12 cellular contexts compared by ENCODE assay signal in genomic region chr20:58014628-58015315, GRCh38.
A peak's percentile ranks its signal among the peaks of the same experiment; 100 is the strongest.
DNase-seq lines count a peak whose midpoint lies in the region; ATAC-seq and TF ChIP-seq lines count a peak whose summit lies in the region.
"Had no signal": no experiment of that assay in that cellular context is flagged by ENCODE, and none has a peak within 500 bp of the region (broad histone marks: within the 10 kb centered on the region; RNA-seq: fewer than 3 reads in every experiment).

No MANE protein-coding gene starts in this region.

- H3K4me3 Mint-ChIP-seq in activated naive CD4-positive, alpha-beta T cell treated with anti-CD3 and anti-CD28 coated beads for 36 hours, result no peak overlapping the region
- no peak overlapping the region for H3K4me3 Mint-ChIP-seq in activated naive CD4-positive, alpha-beta T cell treated with anti-CD3 and anti-CD28 coated beads, Interleukin-2, amount 10 ng/mL, durations not matched to agents 7 days and 5 days
- no peak overlapping the region for H3K4me3 Mint-ChIP-seq in MCF 10A (ENCODE audit: unreplicated experiment)
- H3K4me3 Mint-ChIP-seq in stimulated activated naive B cell treated with anti-CD40 and anti-IgM and Interleukin-4, amounts not matched to agents 10 μg/mL and 1 μg/mL and 100 μg/mL, for 72 hours, result no peak overlapping the region
- H3K4me3 Mint-ChIP-seq in natural killer cell treated with Interleukin-12 subunit alpha and Interleukin-12 subunit beta and Interleukin-15 and Interleukin-18, amount 100 ng/mL, for 72 hours, result no peak overlapping the region
- H3K4me3 Mint-ChIP-seq: stimulated activated memory B cell treated with anti-CD40 and anti-IgM and Interleukin-4, amounts not matched to agents 10 μg/mL and 1 μg/mL and 100 μg/mL, for 72 hours had no signal

- peaks cover 22% of the 10 kb centered on the region for H3K4me1 Mint-ChIP-seq in activated naive CD4-positive, alpha-beta T cell treated with anti-CD3 and anti-CD28 coated beads for 36 hours (ENCODE audit: low read depth)
- H3K4me1 Mint-ChIP-seq in activated naive CD4-positive, alpha-beta T cell treated with anti-CD3 and anti-CD28 coated beads, Interleukin-2, amount 10 ng/mL, durations not matched to agents 7 days and 5 days, result peaks cover 20% of the 10 kb centered on the region
- H3K4me1 Mint-ChIP-seq in MCF 10A (ENCODE audit: insufficient read depth, unreplicated experiment), result peaks cover 21% of the 10 kb centered on the region
- peaks cover 3 to 6% of the 10 kb centered on the region in 2 donors for H3K4me1 Mint-ChIP-seq in stimulated activated naive B cell treated with anti-CD40 and anti-IgM and Interleukin-4, amounts not matched to agents 10 μg/mL and 1 μg/mL and 100 μg/mL, for 72 hours
- no peaks in the 10 kb centered on the region for H3K4me1 Mint-ChIP-seq in natural killer cell treated with Interleukin-12 subunit alpha and Interleukin-12 subunit beta and Interleukin-15 and Interleukin-18, amount 100 ng/mL, for 72 hours (ENCODE audit: low read depth in 2 of 2)
- H3K4me1 Mint-ChIP-seq: stimulated activated memory B cell treated with anti-CD40 and anti-IgM and Interleukin-4, amounts not matched to agents 10 μg/mL and 1 μg/mL and 100 μg/mL, for 72 hours had no signal

- CTCF ChIA-PET in activated naive CD4-positive, alpha-beta T cell treated with anti-CD3 and anti-CD28 coated beads for 36 hours (lab: Charles Lee), result interaction anchor here (1.0 kb wide), 1 partner anchor 10 kb away, joined by 3 read pairs; no protein-coding TSS in a partner anchor
- CTCF ChIA-PET in activated naive CD4-positive, alpha-beta T cell treated with anti-CD3 and anti-CD28 coated beads, Interleukin-2, amount 10 ng/mL, durations not matched to agents 7 days and 5 days (lab: Charles Lee), result interaction anchor here (0.7 kb wide), 1 partner anchor 9 kb away, joined by 3 read pairs; no protein-coding TSS in a partner anchor
- CTCF ChIA-PET in MCF 10A (lab: Yijun Ruan, JAX), result interaction anchor here (0.6 to 1.4 kb wide), 4 partner anchors 174 to 1557 kb away, joined by 3 to 4 read pairs (median 3); no protein-coding TSS in a partner anchor

- H3K27me3 Mint-ChIP-seq in activated naive CD4-positive, alpha-beta T cell treated with anti-CD3 and anti-CD28 coated beads for 36 hours (ENCODE audit: low read depth), result peaks cover 13% of the 10 kb centered on the region
- peaks cover 57% of the 10 kb centered on the region for H3K27me3 Mint-ChIP-seq in activated naive CD4-positive, alpha-beta T cell treated with anti-CD3 and anti-CD28 coated beads, Interleukin-2, amount 10 ng/mL, durations not matched to agents 7 days and 5 days
- H3K27me3 Mint-ChIP-seq in MCF 10A (ENCODE audit: insufficient read depth, unreplicated experiment), result peaks cover under 1% of the 10 kb centered on the region
- H3K27me3 Mint-ChIP-seq in stimulated activated naive B cell treated with anti-CD40 and anti-IgM and Interleukin-4, amounts not matched to agents 10 μg/mL and 1 μg/mL and 100 μg/mL, for 72 hours, result peaks cover 9 to 29% of the 10 kb centered on the region in 2 donors
- H3K27me3 Mint-ChIP-seq in natural killer cell treated with Interleukin-12 subunit alpha and Interleukin-12 subunit beta and Interleukin-15 and Interleukin-18, amount 100 ng/mL, for 72 hours, result peaks cover 8 to 16% of the 10 kb centered on the region in 2 donors

- POLR2A ChIA-PET in MCF 10A (lab: Yijun Ruan, JAX), result interaction anchor here (1.0 to 1.4 kb wide), 2 partner anchors 23 to 24 kb away, joined by 4 read pairs; no protein-coding TSS in a partner anchor

- intact Hi-C loops in activated naive CD4-positive, alpha-beta T cell treated with anti-CD3 and anti-CD28 coated beads for 36 hours (cut with micrococcal nuclease), result loop anchor here (1.0 to 5.0 kb wide), 3 partner anchors 304 to 395 kb away; partner anchors contain the start of gene PMEPA1
- intact Hi-C loops in MCF 10A (cut with micrococcal nuclease), result no loop called here

- no TSS peak for BruUV-seq in MCF 10A (replicated peaks; lab: Mats Ljungman, UMichigan)

- TF ChIP-seq CTCF in MCF 10A (IDR thresholded peaks at IDR 0.05; ENCODE audit: unreplicated experiment), result no peak

- H3K9me3 Mint-ChIP-seq in activated naive CD4-positive, alpha-beta T cell treated with anti-CD3 and anti-CD28 coated beads for 36 hours, result no peaks in the 10 kb centered on the region
- H3K9me3 Mint-ChIP-seq in activated naive CD4-positive, alpha-beta T cell treated with anti-CD3 and anti-CD28 coated beads, Interleukin-2, amount 10 ng/mL, durations not matched to agents 7 days and 5 days, result no peaks in the 10 kb centered on the region
- peaks cover 7% of the 10 kb centered on the region for H3K9me3 Mint-ChIP-seq in MCF 10A (ENCODE audit: unreplicated experiment)
- H3K9me3 Mint-ChIP-seq in stimulated activated naive B cell treated with anti-CD40 and anti-IgM and Interleukin-4, amounts not matched to agents 10 μg/mL and 1 μg/mL and 100 μg/mL, for 72 hours, result no peaks in the 10 kb centered on the region
- H3K9me3 Mint-ChIP-seq in natural killer cell treated with Interleukin-12 subunit alpha and Interleukin-12 subunit beta and Interleukin-15 and Interleukin-18, amount 100 ng/mL, for 72 hours, result no peaks in the 10 kb centered on the region
- H3K9me3 Mint-ChIP-seq: stimulated activated memory B cell treated with anti-CD40 and anti-IgM and Interleukin-4, amounts not matched to agents 10 μg/mL and 1 μg/mL and 100 μg/mL, for 72 hours had no signal

- H3K27ac Mint-ChIP-seq in activated naive CD4-positive, alpha-beta T cell treated with anti-CD3 and anti-CD28 coated beads for 36 hours, result peak overlapping the region; percentile 15
- no peak overlapping the region for H3K27ac Mint-ChIP-seq in activated naive CD4-positive, alpha-beta T cell treated with anti-CD3 and anti-CD28 coated beads, Interleukin-2, amount 10 ng/mL, durations not matched to agents 7 days and 5 days
- H3K27ac Mint-ChIP-seq in MCF 10A (ENCODE audit: low read depth, unreplicated experiment), result no peak overlapping the region
- H3K27ac Mint-ChIP-seq in stimulated activated naive B cell treated with anti-CD40 and anti-IgM and Interleukin-4, amounts not matched to agents 10 μg/mL and 1 μg/mL and 100 μg/mL, for 72 hours, result no peak overlapping the region
- H3K27ac Mint-ChIP-seq in natural killer cell treated with Interleukin-12 subunit alpha and Interleukin-12 subunit beta and Interleukin-15 and Interleukin-18, amount 100 ng/mL, for 72 hours, result no peak overlapping the region
- H3K27ac Mint-ChIP-seq: stimulated activated memory B cell treated with anti-CD40 and anti-IgM and Interleukin-4, amounts not matched to agents 10 μg/mL and 1 μg/mL and 100 μg/mL, for 72 hours had no signal

- ATAC-seq in stimulated activated naive B cell treated with anti-CD40 and anti-IgM and Interleukin-4, amounts not matched to agents 10 μg/mL and 1 μg/mL and 100 μg/mL, for 72 hours (replicated peaks), result peak; percentile 46 to 75
- ATAC-seq in natural killer cell treated with Interleukin-12 subunit alpha and Interleukin-12 subunit beta and Interleukin-15 and Interleukin-18, amount 100 ng/mL, for 72 hours, result no peak
- ATAC-seq: psoas muscle; stimulated activated memory B cell treated with anti-CD40 and anti-IgM and Interleukin-4, amounts not matched to agents 10 μg/mL and 1 μg/mL and 100 μg/mL, for 72 hours had no signal

- no peaks in the 10 kb centered on the region for H3K36me3 Mint-ChIP-seq in activated naive CD4-positive, alpha-beta T cell treated with anti-CD3 and anti-CD28 coated beads for 36 hours (ENCODE audit: low read depth)
- no peaks in the 10 kb centered on the region for H3K36me3 Mint-ChIP-seq in activated naive CD4-positive, alpha-beta T cell treated with anti-CD3 and anti-CD28 coated beads, Interleukin-2, amount 10 ng/mL, durations not matched to agents 7 days and 5 days
- H3K36me3 Mint-ChIP-seq in MCF 10A (ENCODE audit: insufficient read depth, unreplicated experiment), result no peaks in the 10 kb centered on the region
- H3K36me3 Mint-ChIP-seq in stimulated activated naive B cell treated with anti-CD40 and anti-IgM and Interleukin-4, amounts not matched to agents 10 μg/mL and 1 μg/mL and 100 μg/mL, for 72 hours, result no peaks in the 10 kb centered on the region
- H3K36me3 Mint-ChIP-seq in natural killer cell treated with Interleukin-12 subunit alpha and Interleukin-12 subunit beta and Interleukin-15 and Interleukin-18, amount 100 ng/mL, for 72 hours, result no peaks in the 10 kb centered on the region
- H3K36me3 Mint-ChIP-seq: stimulated activated memory B cell treated with anti-CD40 and anti-IgM and Interleukin-4, amounts not matched to agents 10 μg/mL and 1 μg/mL and 100 μg/mL, for 72 hours had no signal

- peak; percentile 57 for DNase-seq in activated naive CD4-positive, alpha-beta T cell treated with anti-CD3 and anti-CD28 coated beads for 36 hours
- DNase-seq in activated naive CD4-positive, alpha-beta T cell treated with anti-CD3 and anti-CD28 coated beads, Interleukin-2, amount 10 ng/mL, durations not matched to agents 7 days and 5 days, result no peak
- peak; percentile 68 for DNase-seq in NOMO-1 treated with DMSO at 0.1 percent for 48 hours (lab: John Stamatoyannopoulos, UW; ENCODE audit: unreplicated experiment)
- peak; percentile 36 for DNase-seq in MCF 10A (ENCODE audit: unreplicated experiment)
- no peak for DNase-seq in stimulated activated naive B cell treated with anti-CD40 and anti-IgM and Interleukin-4, amounts not matched to agents 10 μg/mL and 1 μg/mL and 100 μg/mL, for 72 hours
- no peak for DNase-seq in natural killer cell treated with Interleukin-12 subunit alpha and Interleukin-12 subunit beta and Interleukin-15 and Interleukin-18, amount 100 ng/mL, for 72 hours (ENCODE audit: low spot score)
- DNase-seq in NCI-H1048 (lab: John Stamatoyannopoulos, UW), result no peak
- no peak for DNase-seq in NCI-H2227 (lab: John Stamatoyannopoulos, UW; ENCODE audit: unreplicated experiment)
- DNase-seq: caudate nucleus, psoas muscle, T-helper 9 cell had no signal

Comparison
In these comparisons a context has a peak if more than half of its experiments do, and no peak if none do; other contexts are left out.
1. DNase-seq: peak in activated naive CD4-positive, alpha-beta T cell treated with anti-CD3 and anti-CD28 coated beads for 36 hours (single experiment), NOMO-1 treated with DMSO at 0.1 percent for 48 hours (single experiment) and MCF 10A (single experiment); none in activated naive CD4-positive, alpha-beta T cell treated with anti-CD3 and anti-CD28 coated beads, Interleukin-2, amount 10 ng/mL, durations not matched to agents 7 days and 5 days (single experiment), stimulated activated naive B cell treated with anti-CD40 and anti-IgM and Interleukin-4, amounts not matched to agents 10 μg/mL and 1 μg/mL and 100 μg/mL, for 72 hours (single experiment), natural killer cell treated with Interleukin-12 subunit alpha and Interleukin-12 subunit beta and Interleukin-15 and Interleukin-18, amount 100 ng/mL, for 72 hours (single experiment), NCI-H1048 (single experiment) and NCI-H2227 (single experiment).
2. ATAC-seq: peak in stimulated activated naive B cell treated with anti-CD40 and anti-IgM and Interleukin-4, amounts not matched to agents 10 μg/mL and 1 μg/mL and 100 μg/mL, for 72 hours (2 of 2); none in natural killer cell treated with Interleukin-12 subunit alpha and Interleukin-12 subunit beta and Interleukin-15 and Interleukin-18, amount 100 ng/mL, for 72 hours (0 of 2).